In the genomic region with DNA sequence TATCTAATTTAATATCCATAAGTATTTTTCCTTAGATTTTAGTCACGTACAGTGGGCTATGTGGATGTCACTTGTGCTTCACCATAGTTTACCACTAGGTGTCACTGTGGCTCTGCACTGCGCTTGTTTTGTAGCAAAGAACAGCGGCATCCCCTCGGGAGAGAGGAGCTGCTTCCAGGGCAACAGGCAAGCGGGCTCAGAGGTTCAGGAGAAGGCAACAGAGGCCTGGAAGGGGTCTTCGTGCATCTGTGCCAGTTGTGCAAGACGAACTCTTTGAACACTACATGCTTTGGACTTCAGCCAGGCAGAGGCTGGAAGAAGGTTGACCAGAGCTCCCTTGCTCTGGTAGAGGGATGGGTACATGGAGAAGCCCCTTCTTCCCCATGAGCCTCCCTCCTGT, we compare ENCODE assay signal across 8 cellular contexts. TPM values are rescaled to one million over a fixed set of nuclear protein-coding genes. Genes with fewer than 3 reads are reported as not detected.
DNase-seq lines count a peak whose midpoint lies in the region; ATAC-seq and TF ChIP-seq lines count a peak whose summit lies in the region.

No MANE protein-coding gene starts in this region.

- peak; percentile 97 for TF ChIP-seq CTCF in activated CD8-positive, alpha-beta T cell treated with anti-CD3 and anti-CD28 coated beads for 36 hours (IDR thresholded peaks at IDR 0.05)

- POLR2A ChIA-PET in activated CD8-positive, alpha-beta T cell treated with anti-CD3 and anti-CD28 coated beads for 36 hours (lab: Charles Lee), result interaction anchor here (0.7 to 1.3 kb wide), 6 partner anchors 9 to 1207 kb away, joined by 3 to 6 read pairs (median 4); no protein-coding TSS in a partner anchor

- CTCF ChIA-PET in activated CD8-positive, alpha-beta T cell treated with anti-CD3 and anti-CD28 coated beads for 36 hours (lab: Charles Lee), result interaction anchor here (0.6 to 12.6 kb wide), 66 partner anchors 8 to 797 kb away, joined by 3 to 231 read pairs (median 4); partner anchors contain the start of genes ACE, CYB561, KCNH6 and MAP3K3

- intact Hi-C loops in activated CD8-positive, alpha-beta T cell treated with anti-CD3 and anti-CD28 coated beads for 36 hours (cut with micrococcal nuclease), result loop anchor here (2.0 kb wide), 1 partner anchor 53 kb away; no protein-coding TSS in a partner anchor

- H3K36me3 Mint-ChIP-seq in activated CD8-positive, alpha-beta T cell treated with anti-CD3 and anti-CD28 coated beads for 36 hours (ENCODE audit: low read depth), result no peaks in the 10 kb centered on the region
- peaks cover 24% of the 10 kb centered on the region for H3K36me3 Mint-ChIP-seq in effector memory CD8-positive, alpha-beta T cell (ENCODE audit: insufficient read depth)

- peaks cover 28% of the 10 kb centered on the region for H3K4me1 Mint-ChIP-seq in activated CD8-positive, alpha-beta T cell treated with anti-CD3 and anti-CD28 coated beads for 36 hours (ENCODE audit: low read depth)
- H3K4me1 Mint-ChIP-seq in effector memory CD8-positive, alpha-beta T cell (ENCODE audit: low read depth in 2 of 2), result peaks cover 25 to 35% of the 10 kb centered on the region in 2 donors

- DNase-seq in ELR (ENCODE audit: low read depth) (peak; percentile 88), HPDE6-E6E7 (ENCODE audit: extremely low spot score) (peak; percentile 58), NOMO-1 (lab: John Stamatoyannopoulos, UW; ENCODE audit: unreplicated experiment in 2 of 2) (peak; percentile 5 to 49), middle frontal gyrus (ENCODE audit: extremely low spot score, low spot score) (peak; percentile 73)
- DNase-seq in activated CD8-positive, alpha-beta T cell treated with anti-CD3 and anti-CD28 coated beads for 36 hours, result peak; percentile 79
- DNase-seq in effector memory CD8-positive, alpha-beta T cell, result peak; percentile 68 to 75 (median 72)
- DNase-seq in stimulated activated CD8-positive, alpha-beta memory T cell treated with anti-CD3 and anti-CD28 coated beads, Interleukin-7, amount 100 ng/mL, for 1 hour (ENCODE audit: low read depth in 2 of 2), result peak; percentile 40 to 46

- H3K4me3 Mint-ChIP-seq in activated CD8-positive, alpha-beta T cell treated with anti-CD3 and anti-CD28 coated beads for 36 hours, result no peak overlapping the region
- peak overlapping the region; percentile 4 to 16 for H3K4me3 Mint-ChIP-seq in effector memory CD8-positive, alpha-beta T cell

- H3K27me3 Mint-ChIP-seq in activated CD8-positive, alpha-beta T cell treated with anti-CD3 and anti-CD28 coated beads for 36 hours, result no peaks in the 10 kb centered on the region
- H3K27me3 Mint-ChIP-seq in effector memory CD8-positive, alpha-beta T cell, result no peaks in the 10 kb centered on the region

- no peaks in the 10 kb centered on the region for H3K9me3 Mint-ChIP-seq in activated CD8-positive, alpha-beta T cell treated with anti-CD3 and anti-CD28 coated beads for 36 hours
- no peaks in the 10 kb centered on the region for H3K9me3 Mint-ChIP-seq in effector memory CD8-positive, alpha-beta T cell

- H3K27ac Mint-ChIP-seq in activated CD8-positive, alpha-beta T cell treated with anti-CD3 and anti-CD28 coated beads for 36 hours, result no peak overlapping the region
- H3K27ac Mint-ChIP-seq in effector memory CD8-positive, alpha-beta T cell, result no peak overlapping the region

- peak; percentile 92 for ATAC-seq in activated CD8-positive, alpha-beta T cell treated with anti-CD3 and anti-CD28 coated beads for 36 hours
- peak; percentile 84 for ATAC-seq in effector memory CD8-positive, alpha-beta T cell (replicated peaks)
- ATAC-seq in GM19452 (IDR thresholded peaks at IDR 0.05; ENCODE audit: unreplicated experiment), result no peak

RNA-seq across cellular contexts. Expression of gene CYB561, which starts 20.6 kb away (rescaled TPM):
- total RNA-seq in activated CD8-positive, alpha-beta T cell treated with anti-CD3 and anti-CD28 coated beads for 36 hours, result 1 to 10 TPM; 1.5 to 2.2 TPM

RNA-seq across cellular contexts. Expression of gene ACE, which starts 51.4 kb away (rescaled TPM):
- total RNA-seq in activated CD8-positive, alpha-beta T cell treated with anti-CD3 and anti-CD28 coated beads for 36 hours, result under 1 TPM; 0.36 to 0.51 TPM

Comparison
In these comparisons a context has a peak if more than half of its experiments do, and no peak if none do; other contexts are left out.
1. DNase-seq: peak in every context shown above with its lines; median percentile 88 in ELR; 79 in activated CD8-positive, alpha-beta T cell treated with anti-CD3 and anti-CD28 coated beads for 36 hours; 73 in middle frontal gyrus; 72 in effector memory CD8-positive, alpha-beta T cell; 58 in HPDE6-E6E7; 43 in stimulated activated CD8-positive, alpha-beta memory T cell treated with anti-CD3 and anti-CD28 coated beads, Interleukin-7, amount 100 ng/mL, for 1 hour; 27 in NOMO-1.